In genomic region chr20:59955131-59955796, GRCh38 we compare ENCODE assay signal across 8 cellular contexts. TPM values are rescaled to one million over a fixed set of nuclear protein-coding genes. Genes with fewer than 3 reads are reported as not detected.
A peak's percentile ranks its signal among the peaks of the same experiment; 100 is the strongest.
DNase-seq lines count a peak whose midpoint lies in the region; ATAC-seq, FAIRE-seq and TF ChIP-seq lines count a peak whose summit lies in the region.
"Had no signal": no experiment of that assay in that cellular context is flagged by ENCODE, and none has a peak within 500 bp of the region (broad histone marks: within the 10 kb centered on the region; RNA-seq: fewer than 3 reads in every experiment).

No MANE protein-coding gene starts in this region.

- H3K4me2 ChIP-seq in K562 (ENCODE audit: insufficient read depth, low read length) (no peak overlapping the region), Karpas-422 (ENCODE audit: low read depth, low read length, poor library complexity, severe bottlenecking) (no peak overlapping the region)

- BruUV-seq in K562 (replicated peaks; lab: Mats Ljungman, UMichigan) = no TSS peak

- DNase-seq in GM13977 (ENCODE audit: low spot score) (no peak), NCI-H2107 (lab: John Stamatoyannopoulos, UW) (peak; percentile 52), K562 (ENCODE audit: extremely low read depth in 1 of 4, low spot score in 3 of 4) (peak; percentile 14 to 52 (median 28)), osteocyte (ENCODE audit: extremely low spot score, unreplicated experiment) (no peak), Karpas-422 (no peak), islet precursor cell (no peak), cerebellar nuclear complex (lab: John Stamatoyannopoulos, UW) (no peak)

- in situ Hi-C loops in GM13977 (cut with MboI; ENCODE audit: low pct_unique_long_range_greater_than_20kb, low sequenced_read_pairs, unreplicated experiment) = no loop called here
- in situ Hi-C loops in K562 (cut with MboI) = no loop called here

- POLR2A ChIA-PET in K562 (lab: Yijun Ruan, JAX) = interaction anchor here (0.7 to 1.5 kb wide), 3 partner anchors 12 to 91 kb away, joined by 3 to 6 read pairs (median 4); partner anchors contain the start of genes FAM217B and PPP1R3D

- H3K27me3 Mint-ChIP-seq in osteocyte (ENCODE audit: unreplicated experiment) = peaks cover 13% of the 10 kb centered on the region

- TF ChIP-seq RAD21 in K562 (CRISPR knock-in tag; conservative IDR thresholded peaks at IDR 0.05 in 1 of 2, IDR thresholded peaks at IDR 0.05 in 1 of 2) = peak; percentile 34 to 67

- H3K4me1 ChIP-seq in K562 (replicated peaks in 1 of 2; ENCODE audit: control insufficient read depth in 2 of 2, insufficient read depth in 2 of 2, low read length in 2 of 2) = no peaks in the 10 kb centered on the region
- H3K4me1 ChIP-seq in Karpas-422 (ENCODE audit: low read length) = no peaks in the 10 kb centered on the region

- no peak overlapping the region for H3K27ac Mint-ChIP-seq in osteocyte (ENCODE audit: unreplicated experiment)

- H3K9ac ChIP-seq in K562 (ENCODE audit: insufficient read depth in 1 of 2, low read depth in 2 of 2, low read length in 2 of 2) (no peak overlapping the region), Karpas-422 (ENCODE audit: low read length) (no peak overlapping the region)

- WGBS in K562 (ENCODE audit: insufficient coverage, low coverage, missing lambda C conversion rate) = 23% methylated on average over 8 of the region's 8 CpGs

- H3K36me3 Mint-ChIP-seq in osteocyte (ENCODE audit: unreplicated experiment) = no peaks in the 10 kb centered on the region

- CTCF ChIA-PET in K562 (lab: Yijun Ruan, JAX; ENCODE audit: low intra/inter-chr PET ratio) = interaction anchor here (0.8 to 1.3 kb wide), 2 partner anchors 172 to 173 kb away, joined by 3 to 4 read pairs; no protein-coding TSS in a partner anchor

- H3K9me3 ChIP-seq in K562 (replicated peaks; ENCODE audit: control insufficient read depth, insufficient read depth, low read depth, low read length) (no peaks in the 10 kb centered on the region), Karpas-422 (ENCODE audit: low read length) (no peaks in the 10 kb centered on the region)
- H3K9me3 ChIP-seq: SJSA1 had no signal

- peaks cover 8% of the 10 kb centered on the region; the same call in 1 of the 2 replicates for H4K20me1 ChIP-seq in K562 (replicated peaks; ENCODE audit: control insufficient read depth, insufficient read depth, low read length)
- H4K20me1 ChIP-seq in Karpas-422 (ENCODE audit: insufficient read depth, low read depth, low read length) = no peaks in the 10 kb centered on the region

- no peak overlapping the region for H3K4me3 Mint-ChIP-seq in osteocyte (ENCODE audit: unreplicated experiment)

- H3K4me1 Mint-ChIP-seq in osteocyte (ENCODE audit: unreplicated experiment) = no peaks in the 10 kb centered on the region

- intact Hi-C loops in K562 (cut with micrococcal nuclease) = loop anchor here (2.0 kb wide), 1 partner anchor 172 kb away; no protein-coding TSS in a partner anchor

- no peak for TF ChIP-seq EP300 in K562 (IDR thresholded peaks at IDR 0.05; ENCODE audit: low read length)

- no peaks in the 10 kb centered on the region for H3K9me2 ChIP-seq in Karpas-422 (replicated peaks; ENCODE audit: insufficient read depth, low read length)

- no peak overlapping the region for H3K4me3 ChIP-seq in K562
- no peak overlapping the region for H3K4me3 ChIP-seq in Karpas-422 (ENCODE audit: low read length)
- H3K4me3 ChIP-seq: SJSA1 had no signal

- peaks cover 2% of the 10 kb centered on the region for H3K9me1 ChIP-seq in K562 (ENCODE audit: control insufficient read depth, insufficient read depth, low read length)

- no peaks in the 10 kb centered on the region for H3K9me3 Mint-ChIP-seq in osteocyte (ENCODE audit: unreplicated experiment)

- H2AFZ ChIP-seq in K562 (ENCODE audit: low read depth, low read length) (no peak overlapping the region), Karpas-422 (ENCODE audit: low read length) (no peak overlapping the region)

- TF ChIP-seq POLR2A in K562 (conservative IDR thresholded peaks at IDR 0.05) = no peak

- peak; percentile 61 for FAIRE-seq in K562 (lab: Jason Lieb, UNC)

- TF ChIP-seq CTCF in GM13977 (IDR thresholded peaks at IDR 0.05; ENCODE audit: extremely low read depth, insufficient read depth, missing control alignments) (peak; percentile 9), K562 (IDR thresholded peaks at IDR 0.05 in 2 of 3, conservative IDR thresholded peaks at IDR 0.05 in 1 of 3; ENCODE audit: insufficient read depth in 2 of 3, low read depth in 1 of 3, low read length in 3 of 3) (peak; percentile 50 to 68 (median 65); a peak in 5 of 6 replicates), osteocyte (IDR thresholded peaks at IDR 0.05) (peak; percentile 47)

- H3K79me2 ChIP-seq in K562 (ENCODE audit: control insufficient read depth, insufficient read depth, low read length) = no peaks in the 10 kb centered on the region
- H3K79me2 ChIP-seq in Karpas-422 (ENCODE audit: low read length) = no peaks in the 10 kb centered on the region

- peak; percentile 93 for ATAC-seq in K562

- H3K27ac ChIP-seq in K562 (ENCODE audit: extremely low read depth, low read depth, low read length) = no peak overlapping the region
- H3K27ac ChIP-seq in Karpas-422 (ENCODE audit: low read length) = no peak overlapping the region
- H3K27ac ChIP-seq: SJSA1 had no signal

- H3K36me3 ChIP-seq in K562 (ENCODE audit: control insufficient read depth, insufficient read depth, low read length) (no peaks in the 10 kb centered on the region), Karpas-422 (ENCODE audit: insufficient read depth, low read length) (no peaks in the 10 kb centered on the region)
- H3K36me3 ChIP-seq: SJSA1 had no signal

- peaks cover 0 to 7% of the 10 kb centered on the region in 2 experiments; a peak in 1 of 5 replicates for H3K27me3 ChIP-seq in K562 (ENCODE audit: control insufficient read depth in 2 of 2, insufficient read depth in 2 of 2, low read length in 2 of 2)
- H3K27me3 ChIP-seq in Karpas-422 (ENCODE audit: low read length) = no peaks in the 10 kb centered on the region

RNA-seq across cellular contexts. Expression of gene CDH26, which starts 3.0 kb away (rescaled TPM):
- total RNA-seq in K562 (2011; cell fraction: chromatin; rRNA removed; ENCODE audit: low replicate concordance) = 0.35 and 0.46 TPM in 2 replicates
- 0.17 and 0.79 TPM in 2 replicates for total RNA-seq in K562 (2011; cell fraction: nucleolus; rRNA removed)
- 0.22 and 0.38 TPM in 2 replicates for total RNA-seq in K562 (2011; cell fraction: nucleoplasm; rRNA removed)
- total RNA-seq in K562 (2014; rRNA removed) (0.04 TPM in 1 of 2 replicates, not detected in the other), K562 (2014; rRNA removed; fragmentation: Illumina TruSeq; extraction: Trizol) (0.07 and 0.10 TPM in 2 replicates), K562 (2015; rRNA removed; fragmentation: Illumina TruSeq; extraction: Trizol) (0.04 and 0.07 TPM in 2 replicates), K562 (2021) (0.22 TPM in 1 of 2 replicates, not detected in the other), osteocyte (0.16 and 0.46 TPM in 2 replicates)
- polyA plus RNA-seq in K562 (2011; rRNA removed) (0.13 and 0.22 TPM in 2 replicates), K562 (2014; fragmentation: Illumina TruSeq; extraction: Trizol) (0.10 TPM in 1 of 2 replicates, not detected in the other), K562 (2014; fragmentation: Nextera tagmentation; extraction: Ambion mirVana) (not detected), K562 (2014; rRNA removed) (0.12 and 0.13 TPM in 2 replicates)
- 0.37 TPM in 1 of 2 replicates, not detected in the other for polyA plus RNA-seq in K562 (2011; cell fraction: cytosol; rRNA removed)
- polyA plus RNA-seq in K562 (2011; cell fraction: nucleus; rRNA removed) = 0.47 and 1.5 TPM in 2 replicates
- polyA plus RNA-seq in K562 (2012) = 0.05 and 0.21 TPM in 2 replicates
- polyA minus RNA-seq in K562 (2011; rRNA and poly(A)+ RNA removed) = 0.09 and 0.18 TPM in 2 replicates
- polyA minus RNA-seq in K562 (2011; cell fraction: cytosol; rRNA and poly(A)+ RNA removed) = not detected in 2 replicates
- polyA minus RNA-seq in K562 (2011; cell fraction: nucleus; rRNA and poly(A)+ RNA removed) = 0.13 and 0.33 TPM in 2 replicates
- total RNA-seq in Karpas-422 (2014; rRNA removed; shearing (Covaris generic); ENCODE audit: low replicate concordance) = 0.22 TPM in 1 of 2 replicates, not detected in the other
- total RNA-seq: SJSA1 had no signal

RNA-seq across cellular contexts. Expression of gene FAM217B, which starts 15.1 kb away (rescaled TPM):
- total RNA-seq in K562 (2011; cell fraction: chromatin; rRNA removed; ENCODE audit: low replicate concordance) = 2.7 and 10.4 TPM in 2 replicates
- 4.3 and 4.5 TPM in 2 replicates for total RNA-seq in K562 (2011; cell fraction: nucleolus; rRNA removed)
- 5.4 and 7.9 TPM in 2 replicates for total RNA-seq in K562 (2011; cell fraction: nucleoplasm; rRNA removed)
- 5.0 and 7.6 TPM in 2 replicates for total RNA-seq in K562 (2014; rRNA removed)
- total RNA-seq in K562 (2014; rRNA removed; fragmentation: Illumina TruSeq; extraction: Trizol) = 6.3 and 8.2 TPM in 2 replicates
- 6.6 and 6.9 TPM in 2 replicates for total RNA-seq in K562 (2015; rRNA removed; fragmentation: Illumina TruSeq; extraction: Trizol)
- 11.1 and 13.4 TPM in 2 replicates for total RNA-seq in K562 (2021)
- 7.3 and 11.4 TPM in 2 replicates for polyA plus RNA-seq in K562 (2011; rRNA removed)
- 2.4 and 3.7 TPM in 2 replicates for polyA plus RNA-seq in K562 (2011; cell fraction: cytosol; rRNA removed)
- polyA plus RNA-seq in K562 (2011; cell fraction: nucleus; rRNA removed) = 2.1 and 3.4 TPM in 2 replicates
- 6.4 and 7.0 TPM in 2 replicates for polyA plus RNA-seq in K562 (2012)
- 7.8 and 11.0 TPM in 2 replicates for polyA plus RNA-seq in K562 (2014; fragmentation: Illumina TruSeq; extraction: Trizol)
- 1 to 10 TPM; 4.8 to 5.1 TPM for polyA plus RNA-seq in K562 (2014; fragmentation: Nextera tagmentation; extraction: Ambion mirVana)
- 6.9 and 9.6 TPM in 2 replicates for polyA plus RNA-seq in K562 (2014; rRNA removed)
- 11.3 and 15.3 TPM in 2 replicates for polyA minus RNA-seq in K562 (2011; rRNA and poly(A)+ RNA removed)
- 3.5 and 5.4 TPM in 2 replicates for polyA minus RNA-seq in K562 (2011; cell fraction: cytosol; rRNA and poly(A)+ RNA removed)
- polyA minus RNA-seq in K562 (2011; cell fraction: nucleus; rRNA and poly(A)+ RNA removed) = 4.3 and 10.4 TPM in 2 replicates
- 16.7 and 17.7 TPM in 2 replicates for total RNA-seq in osteocyte
- total RNA-seq in Karpas-422 (2014; rRNA removed; shearing (Covaris generic); ENCODE audit: low replicate concordance) = 12.0 and 16.4 TPM in 2 replicates

RNA-seq across cellular contexts. Expression of gene PPP1R3D, which starts 15.2 kb away (rescaled TPM):
- total RNA-seq in K562 (2011; cell fraction: chromatin; rRNA removed; ENCODE audit: low replicate concordance) = 2.2 and 2.4 TPM in 2 replicates
- total RNA-seq in K562 (2011; cell fraction: nucleolus; rRNA removed) = 3.3 and 4.0 TPM in 2 replicates
- 3.5 and 3.7 TPM in 2 replicates for total RNA-seq in K562 (2011; cell fraction: nucleoplasm; rRNA removed)
- total RNA-seq in K562 (2014; rRNA removed) (3.3 and 3.4 TPM in 2 replicates), K562 (2014; rRNA removed; fragmentation: Illumina TruSeq; extraction: Trizol) (2.0 and 2.1 TPM in 2 replicates), K562 (2015; rRNA removed; fragmentation: Illumina TruSeq; extraction: Trizol) (2.3 TPM in 2 replicates), K562 (2021) (2.6 and 3.0 TPM in 2 replicates), osteocyte (6.3 and 7.3 TPM in 2 replicates)
- polyA plus RNA-seq in K562 (2011; rRNA removed) (1.2 and 1.3 TPM in 2 replicates), K562 (2014; fragmentation: Illumina TruSeq; extraction: Trizol) (1.7 and 1.8 TPM in 2 replicates), K562 (2014; fragmentation: Nextera tagmentation; extraction: Ambion mirVana) (under 1 TPM; 0.35 to 0.52 TPM), K562 (2014; rRNA removed) (1.6 and 1.7 TPM in 2 replicates)
- polyA plus RNA-seq in K562 (2011; cell fraction: cytosol; rRNA removed) = 0.91 and 1.6 TPM in 2 replicates
- 2.1 and 2.2 TPM in 2 replicates for polyA plus RNA-seq in K562 (2011; cell fraction: nucleus; rRNA removed)
- polyA plus RNA-seq in K562 (2012) = 1.5 and 2.8 TPM in 2 replicates
- polyA minus RNA-seq in K562 (2011; rRNA and poly(A)+ RNA removed) = 1.5 and 2.3 TPM in 2 replicates
- 1.2 and 1.6 TPM in 2 replicates for polyA minus RNA-seq in K562 (2011; cell fraction: cytosol; rRNA and poly(A)+ RNA removed)
- polyA minus RNA-seq in K562 (2011; cell fraction: nucleus; rRNA and poly(A)+ RNA removed) = 5.0 and 7.9 TPM in 2 replicates
- 4.2 and 7.0 TPM in 2 replicates for total RNA-seq in Karpas-422 (2014; rRNA removed; shearing (Covaris generic); ENCODE audit: low replicate concordance)

RNA-seq across cellular contexts. Expression of gene SYCP2, which starts 21.8 kb away (rescaled TPM):
- total RNA-seq in K562 (2011; cell fraction: chromatin; rRNA removed; ENCODE audit: low replicate concordance) = 0.28 and 8.1 TPM in 2 replicates
- total RNA-seq in K562 (2011; cell fraction: nucleolus; rRNA removed) = 0.39 TPM in 1 of 2 replicates, not detected in the other
- 0.53 and 1.5 TPM in 2 replicates for total RNA-seq in K562 (2011; cell fraction: nucleoplasm; rRNA removed)
- total RNA-seq in K562 (2014; rRNA removed) (0.41 and 0.53 TPM in 2 replicates), K562 (2014; rRNA removed; fragmentation: Illumina TruSeq; extraction: Trizol) (1.0 and 1.1 TPM in 2 replicates), K562 (2015; rRNA removed; fragmentation: Illumina TruSeq; extraction: Trizol) (1.6 and 1.7 TPM in 2 replicates), K562 (2021) (0.64 and 1.5 TPM in 2 replicates), osteocyte (1.7 and 2.1 TPM in 2 replicates)
- polyA plus RNA-seq in K562 (2011; rRNA removed) (0.24 and 0.35 TPM in 2 replicates), K562 (2014; fragmentation: Illumina TruSeq; extraction: Trizol) (0.28 and 0.76 TPM in 2 replicates), K562 (2014; fragmentation: Nextera tagmentation; extraction: Ambion mirVana) (under 1 TPM; 0.56 to 0.67 TPM), K562 (2014; rRNA removed) (0.34 and 1.4 TPM in 2 replicates)
- 0.04 TPM in 1 of 2 replicates, not detected in the other for polyA plus RNA-seq in K562 (2011; cell fraction: cytosol; rRNA removed)
- 0.17 and 1.0 TPM in 2 replicates for polyA plus RNA-seq in K562 (2011; cell fraction: nucleus; rRNA removed)
- 0.23 and 1.2 TPM in 2 replicates for polyA plus RNA-seq in K562 (2012)
- polyA minus RNA-seq in K562 (2011; rRNA and poly(A)+ RNA removed) = 0.70 and 1.2 TPM in 2 replicates
- polyA minus RNA-seq in K562 (2011; cell fraction: cytosol; rRNA and poly(A)+ RNA removed) = not detected in 2 replicates
- 0.40 and 3.3 TPM in 2 replicates for polyA minus RNA-seq in K562 (2011; cell fraction: nucleus; rRNA and poly(A)+ RNA removed)
- total RNA-seq in Karpas-422 (2014; rRNA removed; shearing (Covaris generic); ENCODE audit: low replicate concordance) = 1.1 and 6.6 TPM in 2 replicates

Comparison
In these comparisons a context has a peak if more than half of its experiments do, and no peak if none do; other contexts are left out.
1. DNase-seq: peak in NCI-H2107 (single experiment) and K562 (4 of 4); none in GM13977 (single experiment), osteocyte (single experiment), Karpas-422 (single experiment), islet precursor cell (single experiment) and cerebellar nuclear complex (0 of 2).
2. CTCF ChIP-seq: peak in every context shown above with its lines; median percentile 65 in K562; 47 in osteocyte; 9 in GM13977.